Comparison of ENCODE assay signal across 9 cellular contexts in the genomic region with DNA sequence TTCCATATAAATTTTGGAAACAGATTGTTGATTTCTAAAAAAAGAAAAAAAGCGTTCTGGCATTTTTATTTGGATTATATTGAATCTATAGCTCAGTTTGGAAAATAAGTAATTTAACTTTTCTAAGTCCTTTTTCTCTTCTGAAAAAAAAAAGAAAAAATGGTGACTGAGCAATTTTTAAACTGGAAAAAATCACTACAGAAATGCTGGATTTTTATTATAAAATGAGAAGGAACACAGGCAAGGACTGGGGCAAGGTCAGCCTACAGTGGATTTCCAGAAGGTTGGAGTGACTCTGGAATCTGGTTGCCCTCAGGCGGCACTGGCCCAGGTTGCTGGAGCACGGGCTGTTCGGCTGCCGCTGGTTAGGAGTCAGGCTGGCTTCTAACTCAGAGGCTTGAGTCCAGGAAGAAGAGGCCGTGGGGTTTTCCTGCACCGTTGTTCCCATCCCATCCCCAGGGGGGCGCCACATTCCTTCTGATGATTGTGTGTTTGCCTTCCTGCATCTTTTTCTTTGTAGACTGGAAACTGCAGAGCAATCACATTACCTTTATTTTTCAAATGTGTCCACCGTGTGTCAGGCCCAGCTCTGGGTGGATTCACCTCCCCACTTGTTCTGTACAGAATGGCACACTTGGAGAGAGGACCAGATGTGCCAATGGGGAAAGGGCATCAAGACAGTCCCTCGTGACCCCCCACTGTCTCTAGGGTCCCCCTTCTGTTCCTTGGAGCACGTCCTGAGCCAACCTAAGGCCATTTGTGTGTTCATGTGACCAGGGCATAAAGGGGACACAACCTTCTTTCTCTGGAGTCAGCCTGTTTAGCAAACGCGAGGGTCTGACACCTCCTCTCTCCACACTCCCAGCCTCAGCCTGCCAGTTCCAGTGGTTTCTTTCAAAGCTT. TPM values are rescaled to one million over a fixed set of nuclear protein-coding genes. Genes with fewer than 3 reads are reported as not detected.
DNase-seq lines count a peak whose midpoint lies in the region; ATAC-seq and TF ChIP-seq lines count a peak whose summit lies in the region.
"Had no signal": no experiment of that assay in that cellular context is flagged by ENCODE, and none has a peak within 500 bp of the region (broad histone marks: within the 10 kb centered on the region; RNA-seq: fewer than 3 reads in every experiment).

No MANE protein-coding gene starts in this region.

- DNase-seq in Calu3 (peak; percentile 78), IMR-90 (peak; percentile 35), RPMI7951 (ENCODE audit: low read depth) (peak; percentile 43), right atrium auricular region (ENCODE audit: low spot score) (no peak), spleen (no peak)
- DNase-seq in activated naive CD4-positive, alpha-beta T cell treated with anti-CD3 and anti-CD28 coated beads, Interleukin-2, amount 50 U/mL, for 16 hours = peak; percentile 47

- POLR2A ChIA-PET in IMR-90 (lab: Charles Lee; ENCODE audit: unreplicated experiment) = interaction anchor here (0.6 kb wide), 1 partner anchor 113 kb away, joined by 7 read pairs; no protein-coding TSS in a partner anchor

- H3K4me1 ChIP-seq in IMR-90 (ENCODE audit: control insufficient read depth, insufficient read depth, low read length) = no peaks in the 10 kb centered on the region
- no peaks in the 10 kb centered on the region for H3K4me1 ChIP-seq in right atrium auricular region
- H3K4me1 ChIP-seq in spleen = peaks cover 0 to 10% (median 4%) of the 10 kb centered on the region in 6 donors

- no peak overlapping the region for H3K18ac ChIP-seq in IMR-90 (ENCODE audit: low read depth, low read length)

- H3K14ac ChIP-seq in IMR-90 (replicated peaks; ENCODE audit: low read depth, low read length) = no peak overlapping the region

- H3K9me1 ChIP-seq in IMR-90 (ENCODE audit: insufficient read depth, low read length) = no peaks in the 10 kb centered on the region

- no peak overlapping the region for H4K8ac ChIP-seq in IMR-90 (ENCODE audit: low read depth in 2 of 2, low read length in 2 of 2)

- H2BK20ac ChIP-seq in IMR-90 (ENCODE audit: low read depth, low read length) = no peak overlapping the region

- no peak overlapping the region for H2BK5ac ChIP-seq in IMR-90 (ENCODE audit: low read depth, low read length, poor library complexity, severe bottlenecking)

- H3K27me3 Mint-ChIP-seq in Calu3 (ENCODE audit: unreplicated experiment) = peaks cover 11% of the 10 kb centered on the region

- no peak overlapping the region for H3K27ac Mint-ChIP-seq in Calu3 (ENCODE audit: unreplicated experiment)

- CTCF ChIA-PET in Calu3 (lab: Charles Lee) (no interaction called here), IMR-90 (lab: Yijun Ruan, JAX) (interaction anchor here (1.0 to 2.5 kb wide), 3 partner anchors 9 to 449 kb away, joined by 3 to 14 read pairs (median 4); no protein-coding TSS in a partner anchor)

- TF ChIP-seq CTCF in Calu3 (IDR thresholded peaks at IDR 0.05; ENCODE audit: unreplicated experiment) = peak; percentile 23
- peak; percentile 56 for TF ChIP-seq CTCF in IMR-90 (conservative IDR thresholded peaks at IDR 0.05; ENCODE audit: low read depth, low read length)
- peak; percentile 24 to 53 for TF ChIP-seq CTCF in right atrium auricular region (IDR thresholded peaks at IDR 0.05)
- TF ChIP-seq CTCF in spleen (IDR thresholded peaks at IDR 0.05 in 8 of 11, conservative IDR thresholded peaks at IDR 0.05 in 3 of 11) = peak in 8 of 11 experiments; percentile 40 to 70 (median 52)

- no peak overlapping the region for H4K91ac ChIP-seq in IMR-90 (ENCODE audit: insufficient read depth, low read depth, low read length)

- H3K4ac ChIP-seq in IMR-90 (ENCODE audit: low read depth, low read length) = no peak overlapping the region

- no peak overlapping the region for H2BK120ac ChIP-seq in IMR-90 (ENCODE audit: low read depth, low read length)

- no peak overlapping the region for H2BK15ac ChIP-seq in IMR-90 (ENCODE audit: low read depth, low read length)

- H3K56ac ChIP-seq in IMR-90 (ENCODE audit: extremely low read depth, insufficient read depth, low read length) = no peak overlapping the region

- H3K4me3 ChIP-seq in IMR-90 (ENCODE audit: insufficient read depth, low read depth, low read length) (no peak overlapping the region), right atrium auricular region (no peak overlapping the region), spleen (no peak overlapping the region)
- H3K4me3 ChIP-seq: SK-N-MC had no signal

- BruUV-seq in Calu3 (replicated peaks; lab: Mats Ljungman, UMichigan) (no TSS peak), IMR-90 (replicated peaks; lab: Mats Ljungman, UMichigan) (no TSS peak)

- no peak overlapping the region for H3K9ac ChIP-seq in IMR-90 (ENCODE audit: low read depth, low read length)

- H3K9me3 ChIP-seq in IMR-90 (ENCODE audit: control insufficient read depth, insufficient read depth, low read length) (no peaks in the 10 kb centered on the region), right atrium auricular region (no peaks in the 10 kb centered on the region), spleen (no peaks in the 10 kb centered on the region)

- in situ Hi-C loops in IMR-90 (cut with MboI; ENCODE audit: low sequenced_read_pairs) = loop anchor here (5.0 to 10.0 kb wide), 2 partner anchors 145 to 447 kb away; no protein-coding TSS in a partner anchor

- H3K79me1 ChIP-seq in IMR-90 (ENCODE audit: low read depth in 1 of 2, low read length in 2 of 2) = no peaks in the 10 kb centered on the region

- TF ChIP-seq RAD21 in IMR-90 (IDR thresholded peaks at IDR 0.05; ENCODE audit: low read length) = peak; percentile 62

- ATAC-seq in IMR-90 (ENCODE audit: low read depth) (peak; percentile 82), HG03439 (IDR thresholded peaks at IDR 0.05; ENCODE audit: unreplicated experiment) (no peak), HG02885 (IDR thresholded peaks at IDR 0.05; ENCODE audit: poor library complexity, unreplicated experiment) (no peak)

- H2AK5ac ChIP-seq in IMR-90 (ENCODE audit: low read depth, low read length) = no peak overlapping the region

- H3K27me3 ChIP-seq in IMR-90 (ENCODE audit: control insufficient read depth, insufficient read depth, low read length) (peaks cover 23% of the 10 kb centered on the region), right atrium auricular region (no peaks in the 10 kb centered on the region), spleen (replicated peaks in 1 of 7) (peaks cover 0 to 33% (median 0%) of the 10 kb centered on the region in 7 donors)

- TF ChIP-seq POLR2A in IMR-90 (IDR thresholded peaks at IDR 0.05; ENCODE audit: low read depth, low read length) (no peak), spleen (IDR thresholded peaks at IDR 0.05) (no peak)

- H4K5ac ChIP-seq in IMR-90 (ENCODE audit: low read depth, low read length) = no peak overlapping the region

- H4K20me1 ChIP-seq in IMR-90 (ENCODE audit: insufficient read depth, low read length) = no peaks in the 10 kb centered on the region

- no peak overlapping the region for H2AK9ac ChIP-seq in IMR-90 (replicated peaks; ENCODE audit: low read depth, low read length, poor library complexity)

- dilution Hi-C loops in IMR-90 (cut with HindIII; ENCODE audit: low sequenced_read_pairs, unreplicated experiment) = no loop called here

- H3K36me3 Mint-ChIP-seq in Calu3 (ENCODE audit: insufficient read depth, unreplicated experiment) = no peaks in the 10 kb centered on the region

- peak overlapping the region; percentile 28 for H2AFZ ChIP-seq in IMR-90 (replicated peaks; ENCODE audit: low read length, poor library complexity)

- H3K4me1 Mint-ChIP-seq in Calu3 (ENCODE audit: low read depth, unreplicated experiment) = no peaks in the 10 kb centered on the region

- intact Hi-C loops in Calu3 (cut with micrococcal nuclease; ENCODE audit: unreplicated experiment) = loop anchor here (2.0 kb wide), 1 partner anchor 47 kb away; no protein-coding TSS in a partner anchor
- intact Hi-C loops in IMR-90 (cut with micrococcal nuclease) = loop anchor here (10.0 kb wide), 2 partner anchors 245 to 575 kb away; a partner anchor contains a TSS
- intact Hi-C loops in spleen (cut with DNase I; ENCODE audit: low total_unique reads) = loop anchor here (10.0 kb wide), 1 partner anchor 335 kb away; no protein-coding TSS in a partner anchor

- 13% methylated on average over 3 of the region's 13 CpGs; no CpG with 5 or more reads in 1 of the 2 experiments for WGBS in IMR-90 (ENCODE audit: extremely low coverage in 2 of 2, insufficient read length in 1 of 2), 2 experiments
- 30 to 34% (median 33%) methylated on average over 13 of the region's 13 CpGs for whole genome bisulfite sequencing in spleen, 5 donors

- H3K27ac ChIP-seq in IMR-90 (ENCODE audit: insufficient read depth, low read length) (no peak overlapping the region), right atrium auricular region (no peak overlapping the region), spleen (no peak overlapping the region)
- H3K27ac ChIP-seq: SK-N-MC had no signal

- H3K23ac ChIP-seq in IMR-90 (ENCODE audit: low read depth, low read length) = no peak overlapping the region

- H3K9me3 Mint-ChIP-seq in Calu3 (ENCODE audit: low read depth, unreplicated experiment) = no peaks in the 10 kb centered on the region

- no peak overlapping the region for H3K4me3 Mint-ChIP-seq in Calu3 (ENCODE audit: low read depth, unreplicated experiment)

- H3K36me3 ChIP-seq in IMR-90 (ENCODE audit: control insufficient read depth, insufficient read depth, low read length) (no peaks in the 10 kb centered on the region), right atrium auricular region (no peaks in the 10 kb centered on the region), spleen (no peaks in the 10 kb centered on the region)

- H3K4me2 ChIP-seq in IMR-90 (ENCODE audit: low read depth, low read length) = no peak overlapping the region

TF ChIP-seq in IMR-90, 13 proteins besides CTCF, POLR2A, EP300 and RAD21 (continues in another document):
- TF ChIP-seq RFX5 (IDR thresholded peaks at IDR 0.05; ENCODE audit: low read depth, low read length) (no peak), CHD1 (IDR thresholded peaks at IDR 0.05; ENCODE audit: low read depth, low read length) (no peak), MAFK (IDR thresholded peaks at IDR 0.05; ENCODE audit: low read depth, low read length) (peak; percentile 95)
- TF ChIP-seq, protein P1, sequence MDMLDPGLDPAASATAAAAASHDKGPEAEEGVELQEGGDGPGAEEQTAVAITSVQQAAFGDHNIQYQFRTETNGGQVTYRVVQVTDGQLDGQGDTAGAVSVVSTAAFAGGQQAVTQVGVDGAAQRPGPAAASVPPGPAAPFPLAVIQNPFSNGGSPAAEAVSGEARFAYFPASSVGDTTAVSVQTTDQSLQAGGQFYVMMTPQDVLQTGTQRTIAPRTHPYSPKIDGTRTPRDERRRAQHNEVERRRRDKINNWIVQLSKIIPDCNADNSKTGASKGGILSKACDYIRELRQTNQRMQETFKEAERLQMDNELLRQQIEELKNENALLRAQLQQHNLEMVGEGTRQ (IDR thresholded peaks at IDR 0.05; ENCODE audit: low read depth, low read length) = no peak

RNA-seq across cellular contexts. Expression of a gene that starts 44.5 kb away (rescaled TPM):
- total RNA-seq in Calu3 (2022) = 89.6 and 95.0 TPM in 2 replicates
- total RNA-seq in IMR-90 (2012; rRNA removed) = 116 and 148 TPM in 2 replicates
- polyA plus RNA-seq in IMR-90 (2012; rRNA removed) = 73.1 and 74.1 TPM in 2 replicates
- 52.0 and 62.7 TPM in 2 replicates for polyA plus RNA-seq in IMR-90 (2012; cell fraction: cytosol; rRNA removed)
- 32.2 and 40.3 TPM in 2 replicates for polyA plus RNA-seq in IMR-90 (2012; cell fraction: nucleus; rRNA removed; ENCODE audit: low replicate concordance)
- 168 and 185 TPM in 2 replicates for total RNA-seq in RPMI7951 (2014; rRNA removed; shearing (Covaris generic))
- total RNA-seq in right atrium auricular region = 100 to 1,000 TPM; 227 to 327 TPM
- 100 to 1,000 TPM in 6 of 7 donors, 10 to 100 TPM in 1; 90.7 to 149 (median 105) TPM for total RNA-seq in spleen
- polyA plus RNA-seq in spleen = 100 to 1,000 TPM; 230 to 275 (median 267) TPM

Comparison
In these comparisons a context has a peak if more than half of its experiments do, and no peak if none do; other contexts are left out.
1. DNase-seq: peak in Calu3 (single experiment), IMR-90 (single experiment), RPMI7951 (single experiment) and activated naive CD4-positive, alpha-beta T cell treated with anti-CD3 and anti-CD28 coated beads, Interleukin-2, amount 50 U/mL, for 16 hours (single experiment); none in right atrium auricular region (single experiment) and spleen (single experiment).
2. Peak in every context shown above with its lines, with median percentiles within 50 percentile points of each other: CTCF ChIP-seq.